Comparison of ENCODE assay signal across 8 cellular contexts in genomic region chr11:133956650-133957633, GRCh38. TPM values are rescaled to one million over a fixed set of nuclear protein-coding genes. Genes with fewer than 3 reads are reported as not detected.
DNase-seq lines count a peak whose midpoint lies in the region; ATAC-seq and TF ChIP-seq lines count a peak whose summit lies in the region.

Gene IGSF9B (minus strand): TSS chr11:133956968. CDS start chr11:133956754, 214 bp downstream.

- peak; percentile 84 for TF ChIP-seq POLR2A in prostate gland (IDR thresholded peaks at IDR 0.05)

- H3K4me1 ChIP-seq in prostate gland (replicated peaks) (peaks cover 2% of the 10 kb centered on the region), upper lobe of right lung (peaks cover 13% of the 10 kb centered on the region)

- no peaks in the 10 kb centered on the region for H3K36me3 ChIP-seq in prostate gland
- no peaks in the 10 kb centered on the region for H3K36me3 ChIP-seq in upper lobe of right lung

- DNase-seq in DMS 273 (lab: John Stamatoyannopoulos, UW; ENCODE audit: unreplicated experiment) (peak; percentile 91), SW480 (ENCODE audit: low spot score) (peak; percentile 88), amniotic epithelial cell (ENCODE audit: low read depth) (peak; percentile 40), left cardiac atrium (peak; percentile 89), prostate gland (ENCODE audit: low spot score) (peak; percentile 90), upper lobe of right lung (peak; percentile 93)
- peak; percentile 78 for DNase-seq in Jurkat, Clone E6-1 (ENCODE audit: low read depth, low spot score)

- H3K27me3 ChIP-seq in prostate gland (replicated peaks; ENCODE audit: insufficient read depth), result no peaks in the 10 kb centered on the region
- H3K27me3 ChIP-seq in upper lobe of right lung, result peaks cover 36% of the 10 kb centered on the region

- H3K9me3 ChIP-seq in prostate gland (no peaks in the 10 kb centered on the region), upper lobe of right lung (no peaks in the 10 kb centered on the region)

- ATAC-seq in GM21526 (IDR thresholded peaks at IDR 0.05; ENCODE audit: low FRiP score, unreplicated experiment) (peak; percentile 98), left cardiac atrium (peak; percentile 89 to 90), upper lobe of right lung (peak; percentile 96)

- peak in 2 of 4 experiments; percentile 25 to 38 for TF ChIP-seq CTCF in prostate gland (IDR thresholded peaks at IDR 0.05)
- TF ChIP-seq CTCF in upper lobe of right lung (IDR thresholded peaks at IDR 0.05), result no peak

- intact Hi-C loops in left cardiac atrium (cut with DNase I) (no loop called here), prostate gland (cut with DNase I) (loop anchor here (5.0 to 10.0 kb wide), 2 partner anchors 90 to 168 kb away; no protein-coding TSS in a partner anchor), upper lobe of right lung (cut with DNase I) (no loop called here)

- H3K27ac ChIP-seq in prostate gland (peak within 1 kb of the TSS; percentile 75 to 78), upper lobe of right lung (no peak within 1 kb of the TSS)

- WGBS in prostate gland, result under 1% methylated on average over 98 of the region's 100 CpGs

- peak within 1 kb of the TSS; percentile 76 for H3K4me3 ChIP-seq in Jurkat, Clone E6-1 (ENCODE audit: low read length)
- peak within 1 kb of the TSS; percentile 48 to 50 for H3K4me3 ChIP-seq in prostate gland
- H3K4me3 ChIP-seq in upper lobe of right lung, result peak within 1 kb of the TSS; percentile 61

RNA-seq across cellular contexts. Expression of gene IGSF9B, which starts in this region (rescaled TPM):
- 14.1 TPM for polyA plus RNA-seq in Jurkat, Clone E6-1 (2012; ENCODE audit: insufficient read depth, insufficient read length)
- total RNA-seq in left cardiac atrium (10 to 100 TPM; 33.3 to 40.0 TPM), prostate gland (10 to 100 TPM; 10.2 to 35.3 TPM), upper lobe of right lung (2.9 TPM)

Comparison
In these comparisons a context has a peak if more than half of its experiments do, and no peak if none do; other contexts are left out.
1. DNase-seq: peak in every context shown above with its lines; median percentile 93 in upper lobe of right lung; 91 in DMS 273; 90 in prostate gland; 89 in left cardiac atrium; 88 in SW480; 78 in Jurkat, Clone E6-1; 40 in amniotic epithelial cell.